In the genomic region with DNA sequence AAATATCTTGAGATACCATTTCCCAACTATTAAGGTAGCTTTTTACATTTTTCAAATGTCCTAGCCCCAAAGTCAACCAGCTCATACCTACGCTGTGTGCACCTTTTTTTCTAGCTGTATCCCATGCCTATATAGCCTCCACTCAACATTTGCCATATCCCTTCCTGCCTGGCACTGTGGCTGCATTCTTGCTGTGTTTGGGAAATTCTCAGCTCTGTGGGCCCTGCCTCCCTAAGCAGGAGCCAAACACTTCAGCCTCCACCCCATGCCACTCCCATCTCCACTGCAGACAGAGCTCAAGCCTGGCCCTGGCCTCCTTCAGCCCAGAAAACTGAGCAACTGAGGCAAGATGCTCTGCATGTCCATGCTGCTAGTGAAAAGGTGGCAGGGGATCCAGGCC, we compare ENCODE assay signal across 27 cellular contexts.
"Had no signal": no experiment of that assay in that cellular context is flagged by ENCODE, and none has a peak within 500 bp of the region (broad histone marks: within the 10 kb centered on the region; RNA-seq: fewer than 3 reads in every experiment).

No MANE protein-coding gene starts in this region.

- H3K4me1 Mint-ChIP-seq: endodermal cell, immature natural killer cell, memory B cell had no signal

- H3K27ac ChIP-seq: coronary artery, dorsolateral prefrontal cortex, epithelial cell of prostate, esophagus squamous epithelium, foreskin keratinocyte, gastroesophageal sphincter, heart left ventricle, hepatocyte had no signal

- H3K4me1 ChIP-seq: esophagus squamous epithelium, foreskin keratinocyte, gastroesophageal sphincter, heart left ventricle had no signal

- H3K4me3 Mint-ChIP-seq: effector memory CD8-positive, alpha-beta T cell; endodermal cell; immature natural killer cell; memory B cell had no signal

- H3K9me3 ChIP-seq: esophagus squamous epithelium, gastroesophageal sphincter, heart left ventricle had no signal

- H3K4me2 ChIP-seq: hepatocyte had no signal

- H3K9me3 Mint-ChIP-seq: effector memory CD8-positive, alpha-beta T cell; endodermal cell; immature natural killer cell; memory B cell had no signal

- H3K27ac Mint-ChIP-seq: effector memory CD8-positive, alpha-beta T cell; endodermal cell; immature natural killer cell; memory B cell had no signal

- H3K36me3 Mint-ChIP-seq: immature natural killer cell, memory B cell had no signal

- ATAC-seq: effector memory CD8-positive, alpha-beta T cell; esophagus mucosa; foreskin keratinocyte; gastroesophageal sphincter; heart left ventricle; left colon; left lobe of liver; left ventricle myocardium superior had no signal

- DNase-seq: dermis blood vessel endothelial cell; dorsolateral prefrontal cortex; effector CD8-positive, alpha-beta T cell; effector memory CD8-positive, alpha-beta T cell; endodermal cell; erythroblast; esophagus squamous epithelium; foreskin keratinocyte; heart left ventricle; hypothalamus; immature natural killer cell; islet precursor cell; kidney; kidney glomerular epithelial cell; left colon; left ventricle myocardium superior; mammary epithelial cell; mesendoderm; midbrain had no signal

- H2AFZ ChIP-seq: hepatocyte had no signal

- H3K36me3 ChIP-seq: esophagus squamous epithelium, gastroesophageal sphincter, heart left ventricle had no signal

- H3K4me3 ChIP-seq: coronary artery, dorsolateral prefrontal cortex, esophagus squamous epithelium, gastroesophageal sphincter, heart left ventricle, hepatocyte, lung had no signal
